ENCODE assay signal across 7 cellular contexts in the genomic region with DNA sequence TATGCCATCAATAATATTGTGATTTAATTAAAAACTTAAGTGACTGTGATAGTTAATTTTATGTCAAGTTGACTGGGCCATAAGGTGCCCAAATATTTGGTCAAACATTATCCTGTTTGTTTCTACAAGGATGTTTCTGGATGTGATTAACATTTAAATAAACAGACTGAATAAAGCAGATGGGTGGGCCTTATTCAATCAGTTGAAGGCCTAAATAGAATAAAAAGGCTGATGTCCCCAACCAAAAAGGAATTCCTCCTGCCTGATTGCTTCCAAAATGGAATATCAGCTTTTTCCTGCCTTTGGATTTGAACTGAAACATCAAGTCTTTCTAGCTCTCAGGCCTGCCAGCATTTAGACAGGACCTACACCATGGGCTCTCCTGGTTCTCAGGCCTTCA.
"Had no signal": no experiment of that assay in that cellular context is flagged by ENCODE, and none has a peak within 500 bp of the region (broad histone marks: within the 10 kb centered on the region; RNA-seq: fewer than 3 reads in every experiment).

No MANE protein-coding gene starts in this region.

- FAIRE-seq: HepG2, HTR-8/SVneo had no signal

- ATAC-seq: HepG2 had no signal

- DNase-seq: IMR-90, KBM-7, KG1 had no signal

- H3K9ac ChIP-seq: KMS-11 had no signal

- H3K27ac ChIP-seq: HL-60, KMS-11 had no signal

- H3K4me2 ChIP-seq: KMS-11 had no signal
